In the genomic region with DNA sequence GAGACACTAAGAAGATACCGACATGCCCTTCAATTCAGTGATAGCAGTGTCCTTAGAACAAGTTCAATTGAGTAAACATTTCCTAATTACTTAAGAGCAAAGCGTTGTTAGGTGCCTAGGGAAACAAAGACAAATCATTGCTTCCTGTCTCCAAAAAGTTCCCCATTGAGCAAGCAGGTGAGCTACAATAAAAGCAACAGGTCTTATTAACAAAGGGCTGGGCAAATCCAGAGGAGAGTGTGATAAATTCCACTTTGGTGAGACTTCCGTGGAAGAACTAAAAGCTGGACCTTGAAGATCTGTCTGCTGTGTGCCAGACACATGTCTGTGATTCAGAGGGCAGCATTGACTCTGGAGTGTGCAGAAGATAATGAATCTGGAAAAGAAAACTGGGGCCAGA, we compare ENCODE assay signal across 9 cellular contexts. TPM values are rescaled to one million over a fixed set of nuclear protein-coding genes. Genes with fewer than 3 reads are reported as not detected.
DNase-seq lines count a peak whose midpoint lies in the region; ATAC-seq and TF ChIP-seq lines count a peak whose summit lies in the region.
"Had no signal": no experiment of that assay in that cellular context is flagged by ENCODE, and none has a peak within 500 bp of the region (broad histone marks: within the 10 kb centered on the region; RNA-seq: fewer than 3 reads in every experiment).

No MANE protein-coding gene starts in this region.

- no peaks in the 10 kb centered on the region for H3K27me3 ChIP-seq in CD8-positive, alpha-beta memory T cell (ENCODE audit: insufficient read depth, low read length, poor library complexity, severe bottlenecking)
- H3K27me3 ChIP-seq in HUES64 (ENCODE audit: insufficient read depth, low read length), result 0 out of 2 replicates have a peak, but pooled peaks cover 2% of the 10 kb centered on the region
- H3K27me3 ChIP-seq in spleen (replicated peaks in 1 of 7), result no peaks in the 10 kb centered on the region

- H3K9me3 ChIP-seq in CD8-positive, alpha-beta memory T cell (ENCODE audit: low read length), result no peaks in the 10 kb centered on the region
- H3K9me3 ChIP-seq in HUES64 (ENCODE audit: insufficient read depth, low read depth, low read length) (no peaks in the 10 kb centered on the region), spleen (no peaks in the 10 kb centered on the region)

- H3K4me3 Mint-ChIP-seq in CD8-positive, alpha-beta memory T cell, result peak overlapping the region in 5 of 7 donors; percentile 61 to 78 (median 74)
- H3K4me3 Mint-ChIP-seq in activated CD8-positive, alpha-beta T cell treated with anti-CD3 and anti-CD28 coated beads for 36 hours, result peak overlapping the region; percentile 3
- peak overlapping the region; percentile 62 for H3K4me3 Mint-ChIP-seq in memory B cell

- H3K4me3 ChIP-seq in CD8-positive, alpha-beta memory T cell (ENCODE audit: low read length), result no peak overlapping the region
- H3K4me3 ChIP-seq in HUES64 (ENCODE audit: low read length) (peak overlapping the region; percentile 98), spleen (no peak overlapping the region)

- H3K27ac ChIP-seq in CD8-positive, alpha-beta memory T cell (ENCODE audit: low read depth, low read length), result no peak overlapping the region
- H3K27ac ChIP-seq in HUES64 (ENCODE audit: low read depth, low read length), result no peak overlapping the region
- H3K27ac ChIP-seq in spleen, result peak overlapping the region in 2 of 8 donors; percentile 96

- no peaks in the 10 kb centered on the region for H3K9me3 Mint-ChIP-seq in CD8-positive, alpha-beta memory T cell
- no peaks in the 10 kb centered on the region for H3K9me3 Mint-ChIP-seq in activated CD8-positive, alpha-beta T cell treated with anti-CD3 and anti-CD28 coated beads for 36 hours
- no peaks in the 10 kb centered on the region for H3K9me3 Mint-ChIP-seq in memory B cell

- WGBS in HUES64, result 18% methylated on average over 3 of the region's 3 CpGs
- WGBS in spleen, 5 donors, result 50 to 70% (median 60%) methylated on average over 3 of the region's 3 CpGs

- H3K27ac Mint-ChIP-seq in CD8-positive, alpha-beta memory T cell, result peak overlapping the region in 7 of 8 donors; percentile 58 to 86 (median 80)
- no peak overlapping the region for H3K27ac Mint-ChIP-seq in activated CD8-positive, alpha-beta T cell treated with anti-CD3 and anti-CD28 coated beads for 36 hours
- no peak overlapping the region for H3K27ac Mint-ChIP-seq in memory B cell

- H3K36me3 ChIP-seq in CD8-positive, alpha-beta memory T cell (ENCODE audit: insufficient read depth, low read length), result no peaks in the 10 kb centered on the region
- H3K36me3 ChIP-seq in HUES64 (ENCODE audit: insufficient read depth, low read length), result no peaks in the 10 kb centered on the region
- no peaks in the 10 kb centered on the region for H3K36me3 ChIP-seq in spleen

- TF ChIP-seq CTCF in activated CD8-positive, alpha-beta T cell treated with anti-CD3 and anti-CD28 coated beads for 36 hours (IDR thresholded peaks at IDR 0.05), result no peak
- no peak for TF ChIP-seq CTCF in spleen (IDR thresholded peaks at IDR 0.05 in 8 of 11, conservative IDR thresholded peaks at IDR 0.05 in 3 of 11)

- no peak for ATAC-seq in activated CD8-positive, alpha-beta T cell treated with anti-CD3 and anti-CD28 coated beads for 36 hours
- ATAC-seq in memory B cell (ENCODE audit: low read depth), result no peak

- intact Hi-C loops in activated CD8-positive, alpha-beta T cell treated with anti-CD3 and anti-CD28 coated beads for 36 hours (cut with micrococcal nuclease), result loop anchor here (5.0 to 10.0 kb wide), 2 partner anchors 83 to 130 kb away; no protein-coding TSS in a partner anchor
- intact Hi-C loops in spleen (cut with DNase I; ENCODE audit: low total_unique reads), result loop anchor here (10.0 kb wide), 1 partner anchor 130 kb away; no protein-coding TSS in a partner anchor

- peaks cover 15 to 25% (median 22%) of the 10 kb centered on the region in 3 donors for H3K4me1 Mint-ChIP-seq in CD8-positive, alpha-beta memory T cell
- peaks cover 22% of the 10 kb centered on the region for H3K4me1 Mint-ChIP-seq in activated CD8-positive, alpha-beta T cell treated with anti-CD3 and anti-CD28 coated beads for 36 hours (ENCODE audit: low read depth)
- H3K4me1 Mint-ChIP-seq in memory B cell, result peaks cover 9% of the 10 kb centered on the region

- H3K36me3 Mint-ChIP-seq in CD8-positive, alpha-beta memory T cell, result no peaks in the 10 kb centered on the region
- no peaks in the 10 kb centered on the region for H3K36me3 Mint-ChIP-seq in activated CD8-positive, alpha-beta T cell treated with anti-CD3 and anti-CD28 coated beads for 36 hours (ENCODE audit: low read depth)
- peaks cover 2% of the 10 kb centered on the region for H3K36me3 Mint-ChIP-seq in memory B cell

- H3K4me1 ChIP-seq in CD8-positive, alpha-beta memory T cell (ENCODE audit: insufficient read depth, low read length), result peaks cover 22% of the 10 kb centered on the region
- H3K4me1 ChIP-seq in HUES64 (ENCODE audit: insufficient read depth, low read length) (peaks cover 31% of the 10 kb centered on the region), spleen (peaks cover 18 to 43% (median 33%) of the 10 kb centered on the region in 6 donors)

- H3K9ac ChIP-seq in HUES64 (ENCODE audit: low read depth, low read length), result peak overlapping the region; percentile 90

- TF ChIP-seq POLR2A in spleen (IDR thresholded peaks at IDR 0.05), result no peak

- POLR2A ChIA-PET in CD8-positive, alpha-beta memory T cell (lab: Charles Lee), result no interaction called here
- POLR2A ChIA-PET in activated CD8-positive, alpha-beta T cell treated with anti-CD3 and anti-CD28 coated beads for 36 hours (lab: Charles Lee), result interaction anchor here (0.6 to 0.7 kb wide), 2 partner anchors 33 to 85 kb away, joined by 3 read pairs; no protein-coding TSS in a partner anchor

- H3K27me3 Mint-ChIP-seq in CD8-positive, alpha-beta memory T cell, result no peaks in the 10 kb centered on the region
- no peaks in the 10 kb centered on the region for H3K27me3 Mint-ChIP-seq in activated CD8-positive, alpha-beta T cell treated with anti-CD3 and anti-CD28 coated beads for 36 hours
- H3K27me3 Mint-ChIP-seq in memory B cell, result no peaks in the 10 kb centered on the region

- DNase-seq in CD8-positive, alpha-beta memory T cell, result peak in 1 of 5 donors; percentile 26
- no peak for DNase-seq in activated CD8-positive, alpha-beta T cell treated with anti-CD3 and anti-CD28 coated beads for 36 hours
- DNase-seq in memory B cell (ENCODE audit: low spot score in 2 of 2), result no peak
- DNase-seq in DMS114 treated with DMSO at 0.1 percent for 48 hours (lab: John Stamatoyannopoulos, UW; ENCODE audit: unreplicated experiment), result no peak
- no peak for DNase-seq in spleen
- DNase-seq in NCI-H526 treated with DMSO at 0.1 percent for 48 hours (lab: John Stamatoyannopoulos, UW), result no peak
- DNase-seq in GDM1 (lab: John Stamatoyannopoulos, UW), result no peak
- DNase-seq: KBM-7 had no signal

- CTCF ChIA-PET in CD8-positive, alpha-beta memory T cell (lab: Charles Lee), result no interaction called here
- CTCF ChIA-PET in activated CD8-positive, alpha-beta T cell treated with anti-CD3 and anti-CD28 coated beads for 36 hours (lab: Charles Lee), result no interaction called here

RNA-seq across cellular contexts. Expression of a gene that starts 1.9 kb away (rescaled TPM):
- 10 to 100 TPM; 54.1 to 63.1 TPM for total RNA-seq in CD8-positive, alpha-beta memory T cell
- 40.1 TPM for polyA plus RNA-seq in CD8-positive, alpha-beta memory T cell
- polyA plus RNA-seq in HUES64 (2013, experiment 1 of 2), result 35.1 TPM
- 38.1 TPM for polyA plus RNA-seq in HUES64 (2013, experiment 2 of 2)
- total RNA-seq in activated CD8-positive, alpha-beta T cell treated with anti-CD3 and anti-CD28 coated beads for 36 hours, result 10 to 100 TPM; 51.6 to 59.0 TPM
- 100 to 1,000 TPM in 1 of 7 donors, 10 to 100 TPM in 6; 74.1 to 120 (median 84.6) TPM for total RNA-seq in spleen
- 10 to 100 TPM; 31.7 to 45.6 (median 35.8) TPM for polyA plus RNA-seq in spleen

RNA-seq across cellular contexts. Expression of a gene that starts 47.4 kb away (rescaled TPM):
- total RNA-seq in CD8-positive, alpha-beta memory T cell, result 10 to 100 TPM; 29.9 to 30.0 TPM
- 31.9 TPM for polyA plus RNA-seq in CD8-positive, alpha-beta memory T cell
- polyA plus RNA-seq in HUES64 (2013, experiment 1 of 2), result 16.4 TPM
- 25.6 TPM for polyA plus RNA-seq in HUES64 (2013, experiment 2 of 2)
- 10 to 100 TPM; 21.5 TPM for total RNA-seq in activated CD8-positive, alpha-beta T cell treated with anti-CD3 and anti-CD28 coated beads for 36 hours
- total RNA-seq in spleen, result 10 to 100 TPM in 4 of 7 donors, 1 to 10 TPM in 3; 6.4 to 24.7 (median 12.9) TPM
- 10 to 100 TPM; 13.8 to 23.5 (median 17.9) TPM for polyA plus RNA-seq in spleen

Comparison
In these comparisons a context has a peak if more than half of its experiments do, and no peak if none do; other contexts are left out.
1. H3K27ac Mint-ChIP-seq: peak in CD8-positive, alpha-beta memory T cell (7 of 8); none in activated CD8-positive, alpha-beta T cell treated with anti-CD3 and anti-CD28 coated beads for 36 hours (single experiment) and memory B cell (single experiment).
2. H3K4me3 Mint-ChIP-seq: peak in every context shown above with its lines; median percentile 74 in CD8-positive, alpha-beta memory T cell; 62 in memory B cell; 3 in activated CD8-positive, alpha-beta T cell treated with anti-CD3 and anti-CD28 coated beads for 36 hours.